ENCODE assay signal across 21 cellular contexts in genomic region chr19:7562646-7563393, GRCh38. TPM values are rescaled to one million over a fixed set of nuclear protein-coding genes. Genes with fewer than 3 reads are reported as not detected.
A peak's percentile ranks its signal among the peaks of the same experiment; 100 is the strongest.
DNase-seq lines count a peak whose midpoint lies in the region; ATAC-seq, FAIRE-seq and TF ChIP-seq lines count a peak whose summit lies in the region.
"Had no signal": no experiment of that assay in that cellular context is flagged by ENCODE, and none has a peak within 500 bp of the region (broad histone marks: within the 10 kb centered on the region; RNA-seq: fewer than 3 reads in every experiment).

No MANE protein-coding gene starts in this region.

- no peak for FAIRE-seq in kidney (lab: Jason Lieb, UNC)

- H3K36me3 ChIP-seq in kidney (ENCODE audit: control insufficient read depth in 1 of 2, insufficient read depth in 2 of 2, low read length in 2 of 2): peaks cover 8 to 12% of the 10 kb centered on the region in 2 donors

- no peak for TF ChIP-seq CTCF in kidney (IDR thresholded peaks at IDR 0.05; ENCODE audit: borderline replicate concordance, extremely low read depth, insufficient read depth)

- no peak for ATAC-seq in HG03139 (IDR thresholded peaks at IDR 0.05; ENCODE audit: unreplicated experiment)
- no peak for ATAC-seq in GM19035 (IDR thresholded peaks at IDR 0.05; ENCODE audit: unreplicated experiment)
- ATAC-seq: left colon had no signal

- TF ChIP-seq RAD21 in Ishikawa (IDR thresholded peaks at IDR 0.05; ENCODE audit: low read depth): no peak

- no peaks in the 10 kb centered on the region for H3K9me3 ChIP-seq in kidney (ENCODE audit: control insufficient read depth in 1 of 2, low read length in 2 of 2)
- H3K9me3 ChIP-seq: adrenal gland had no signal

- H3K9ac ChIP-seq in kidney (ENCODE audit: low read length in 2 of 2): no peak overlapping the region

- no peak for TF ChIP-seq EP300 in Ishikawa (IDR thresholded peaks at IDR 0.05; ENCODE audit: borderline replicate concordance)

- H3K4me3 ChIP-seq in kidney (ENCODE audit: low read length in 2 of 2): no peak overlapping the region
- H3K4me3 ChIP-seq: adrenal gland had no signal

- peak; percentile 29 for DNase-seq in NCI-H2196 (lab: John Stamatoyannopoulos, UW; ENCODE audit: unreplicated experiment)
- no peak for DNase-seq in NCI-H2196 treated with DMSO at 0.1 percent for 48 hours (lab: John Stamatoyannopoulos, UW; ENCODE audit: unreplicated experiment)
- peak; percentile 18 for DNase-seq in astrocyte of the hippocampus (ENCODE audit: low read depth, low spot score)
- peak; percentile 5 for DNase-seq in myocyte (ENCODE audit: low read depth)
- no peak for DNase-seq in kidney
- DNase-seq: 8988T; activated CD4-positive, alpha-beta memory T cell treated with anti-CD3 and anti-CD28 coated beads, Interleukin-2, amount 10 ng/mL, durations not matched to agents 7 days and 5 days; adrenal gland; caudate nucleus; effector CD8-positive, alpha-beta T cell; hypothalamus; Karpas-422; left colon; NCI-H446; stimulated activated naive CD4-positive, alpha-beta T cell had no signal

- no peak overlapping the region for H3K27ac ChIP-seq in kidney (ENCODE audit: low read depth in 2 of 2, low read length in 2 of 2)
- H3K27ac ChIP-seq: adrenal gland, HL-60 had no signal

- intact Hi-C loops in kidney (cut with DNase I): no loop called here

- no peaks in the 10 kb centered on the region for H3K4me1 ChIP-seq in kidney (ENCODE audit: control insufficient read depth in 1 of 2, insufficient read depth in 1 of 2, low read depth in 1 of 2, low read length in 2 of 2)
- H3K4me1 ChIP-seq: adrenal gland had no signal

TF ChIP-seq in Ishikawa, 13 proteins besides CTCF, POLR2A, EP300 and RAD21:
- peak; percentile 69 for TF ChIP-seq ZBTB7A (IDR thresholded peaks at IDR 0.05; ENCODE audit: low read depth)
- no peak for TF ChIP-seq MAX (IDR thresholded peaks at IDR 0.05)
- TF ChIP-seq USF1 (IDR thresholded peaks at IDR 0.05): no peak
- no peak for TF ChIP-seq CREB1 (IDR thresholded peaks at IDR 0.05; ENCODE audit: low read depth)
- TF ChIP-seq REST (IDR thresholded peaks at IDR 0.05; ENCODE audit: low read depth): peak; percentile 99
- no peak for TF ChIP-seq TAF1 (IDR thresholded peaks at IDR 0.05; ENCODE audit: low read depth)
- no peak for TF ChIP-seq NFIC (IDR thresholded peaks at IDR 0.05)
- TF ChIP-seq CEBPB (IDR thresholded peaks at IDR 0.05): no peak
- no peak for TF ChIP-seq EGR1 (IDR thresholded peaks at IDR 0.05)
- no peak for TF ChIP-seq TEAD4 (IDR thresholded peaks at IDR 0.05)
- TF ChIP-seq TCF12 (IDR thresholded peaks at IDR 0.05; ENCODE audit: low read depth): no peak
- TF ChIP-seq FOXM1 (IDR thresholded peaks at IDR 0.05; ENCODE audit: borderline replicate concordance, low read depth): no peak
- TF ChIP-seq YY1 (IDR thresholded peaks at IDR 0.05; ENCODE audit: low read depth): no peak

RNA-seq across cellular contexts. Expression of gene PNPLA6, which starts 27.3 kb away (rescaled TPM):
- total RNA-seq in myocyte: 92.8 and 127 TPM in 2 replicates
- polyA plus RNA-seq in myocyte (2012): 104 TPM
- 101 TPM for total RNA-seq in kidney
- polyA plus RNA-seq in kidney (ENCODE audit: insufficient read depth, low read depth, low replicate concordance): 80.9 TPM

RNA-seq across cellular contexts. Expression of gene CAMSAP3, which starts 32.8 kb away (rescaled TPM):
- total RNA-seq in myocyte (not detected in 2 replicates), kidney (18.5 TPM)
- not detected for polyA plus RNA-seq in myocyte (2012)
- 19.3 TPM for polyA plus RNA-seq in kidney (ENCODE audit: insufficient read depth, low read depth, low replicate concordance)
- total RNA-seq: posterior vena cava had no signal
- polyA plus RNA-seq: CD14-positive monocyte had no signal

RNA-seq across cellular contexts. Expression of gene MCOLN1, which starts 40.4 kb away (rescaled TPM):
- total RNA-seq in myocyte (9.2 and 10.7 TPM in 2 replicates), kidney (24.0 TPM)
- 42.0 TPM for polyA plus RNA-seq in myocyte (2012)
- polyA plus RNA-seq in kidney (ENCODE audit: insufficient read depth, low read depth, low replicate concordance): 25.7 TPM

RNA-seq across cellular contexts. Expression of gene ZNF358, which starts 46.9 kb away (rescaled TPM):
- total RNA-seq in myocyte (70.8 and 83.6 TPM in 2 replicates), kidney (39.1 TPM)
- polyA plus RNA-seq in myocyte (2012): 77.5 TPM
- polyA plus RNA-seq in kidney (ENCODE audit: insufficient read depth, low read depth, low replicate concordance): 79.1 TPM

Comparison
In these comparisons a context has a peak if more than half of its experiments do, and no peak if none do; other contexts are left out.
1. DNase-seq: peak in NCI-H2196 (single experiment), astrocyte of the hippocampus (single experiment) and myocyte (single experiment); none in NCI-H2196 treated with DMSO at 0.1 percent for 48 hours (single experiment) and kidney (single experiment).
2. RNA of gene CAMSAP3, which starts 32.8 kb away (total RNA-seq): 18.5 TPM in kidney (single experiment); not detected in myocyte; every median in the first group is over 10 times any median in the second.